Comparison of ENCODE assay signal across 9 cellular contexts in genomic region chr2:101736233-101736632, GRCh38. TPM values are rescaled to one million over a fixed set of nuclear protein-coding genes. Genes with fewer than 3 reads are reported as not detected.
DNase-seq lines count a peak whose midpoint lies in the region; ATAC-seq, FAIRE-seq and TF ChIP-seq lines count a peak whose summit lies in the region.
"Had no signal": no experiment of that assay in that cellular context is flagged by ENCODE, and none has a peak within 500 bp of the region (broad histone marks: within the 10 kb centered on the region; RNA-seq: fewer than 3 reads in every experiment).

No MANE protein-coding gene starts in this region.

- peak overlapping the region; percentile 4 to 33 (median 14) for H3K27ac Mint-ChIP-seq in nephron
- no peak overlapping the region for H3K27ac Mint-ChIP-seq in activated T-helper 2 cell treated with anti-CD3 and anti-CD28 coated beads, Interferon-gamma antibody, Interleukin-2, Interleukin-4, amounts not matched to agents 10 μg/mL and 5 μg/mL and 100 μg/mL, durations not matched to agents 14 hours and 24 hours and 36 hours

- H3K4me1 ChIP-seq in A549 (peaks cover 78% of the 10 kb centered on the region), gastroesophageal sphincter (peaks cover 12 to 79% (median 36%) of the 10 kb centered on the region in 3 donors)
- H3K4me1 ChIP-seq: prostate gland had no signal

- no peaks in the 10 kb centered on the region for H3K36me3 ChIP-seq in gastroesophageal sphincter
- H3K36me3 ChIP-seq: prostate gland had no signal

- CTCF ChIA-PET in A549 (lab: Yijun Ruan, JAX) (interaction anchor here (0.6 to 1.1 kb wide), 4 partner anchors 10 to 317 kb away, joined by 3 to 4 read pairs (median 3); no protein-coding TSS in a partner anchor), RWPE1 (lab: Yijun Ruan, JAX) (no interaction called here)

- H3K36me3 Mint-ChIP-seq in nephron (ENCODE audit: low read depth): no peaks in the 10 kb centered on the region
- no peaks in the 10 kb centered on the region for H3K36me3 Mint-ChIP-seq in activated T-helper 2 cell treated with anti-CD3 and anti-CD28 coated beads, Interferon-gamma antibody, Interleukin-2, Interleukin-4, amounts not matched to agents 10 μg/mL and 5 μg/mL and 100 μg/mL, durations not matched to agents 14 hours and 24 hours and 36 hours (ENCODE audit: low read depth)

- H3K4me3 ChIP-seq in A549: no peak overlapping the region; the same call in 2 of the 3 replicates
- no peak overlapping the region for H3K4me3 ChIP-seq in gastroesophageal sphincter
- H3K4me3 ChIP-seq: prostate gland had no signal

- H3K27ac ChIP-seq in A549 (peak overlapping the region; percentile 57 to 65; a peak in 4 of 6 replicates), RWPE1 (peak overlapping the region; percentile 82), gastroesophageal sphincter (peak overlapping the region; percentile 24 to 50 (median 38))
- H3K27ac ChIP-seq: prostate gland had no signal

- TF ChIP-seq EP300 in A549 (IDR thresholded peaks at IDR 0.05) (no peak), gastroesophageal sphincter (IDR thresholded peaks at IDR 0.05) (no peak)

- H3K9me3 Mint-ChIP-seq in nephron: no peaks in the 10 kb centered on the region
- no peaks in the 10 kb centered on the region for H3K9me3 Mint-ChIP-seq in activated T-helper 2 cell treated with anti-CD3 and anti-CD28 coated beads, Interferon-gamma antibody, Interleukin-2, Interleukin-4, amounts not matched to agents 10 μg/mL and 5 μg/mL and 100 μg/mL, durations not matched to agents 14 hours and 24 hours and 36 hours

- H3K9me3 ChIP-seq in A549 (no peaks in the 10 kb centered on the region), gastroesophageal sphincter (no peaks in the 10 kb centered on the region)
- H3K9me3 ChIP-seq: prostate gland had no signal

- 69% methylated on average over 3 of the region's 3 CpGs for WGBS in A549 (ENCODE audit: missing lambda C conversion rate)
- 61% methylated on average over 3 of the region's 3 CpGs for whole genome bisulfite sequencing in gastroesophageal sphincter (ENCODE audit: low coverage in 1 of 2), 2 donors

- TF ChIP-seq RAD21 in A549 (conservative IDR thresholded peaks at IDR 0.05 in 1 of 2, IDR thresholded peaks at IDR 0.05 in 1 of 2): no peak

- H3K4me3 Mint-ChIP-seq in nephron: no peak overlapping the region
- no peak overlapping the region for H3K4me3 Mint-ChIP-seq in activated T-helper 2 cell treated with anti-CD3 and anti-CD28 coated beads, Interferon-gamma antibody, Interleukin-2, Interleukin-4, amounts not matched to agents 10 μg/mL and 5 μg/mL and 100 μg/mL, durations not matched to agents 14 hours and 24 hours and 36 hours (ENCODE audit: low read depth)

- H3K4me1 Mint-ChIP-seq in nephron: peaks cover 67% of the 10 kb centered on the region
- H3K4me1 Mint-ChIP-seq in activated T-helper 2 cell treated with anti-CD3 and anti-CD28 coated beads, Interferon-gamma antibody, Interleukin-2, Interleukin-4, amounts not matched to agents 10 μg/mL and 5 μg/mL and 100 μg/mL, durations not matched to agents 14 hours and 24 hours and 36 hours (ENCODE audit: low read depth): peaks cover 55% of the 10 kb centered on the region

- no peak for DNase-seq in A549 (ENCODE audit: low read depth in 1 of 2, low spot score in 1 of 2)
- no peak for DNase-seq in RWPE1 (ENCODE audit: low spot score)
- DNase-seq in activated CD8-positive, alpha-beta memory T cell treated with anti-CD3 and anti-CD28 coated beads, Interleukin-2, amount 50 U/mL, for 48 hours: no peak
- no peak for DNase-seq in activated T-helper 2 cell treated with anti-CD3 and anti-CD28 coated beads, Interferon-gamma antibody, Interleukin-2, Interleukin-4, amounts not matched to agents 10 μg/mL and 5 μg/mL and 100 μg/mL, durations not matched to agents 14 hours and 24 hours and 36 hours (ENCODE audit: low spot score)

- no peak for FAIRE-seq in A549 (lab: Jason Lieb, UNC)

- peak overlapping the region; percentile 62 for H3K4me2 ChIP-seq in A549

- H3K27me3 ChIP-seq in gastroesophageal sphincter: no peaks in the 10 kb centered on the region

- TF ChIP-seq CTCF in A549 (IDR thresholded peaks at IDR 0.05) (no peak), RWPE1 (conservative IDR thresholded peaks at IDR 0.05; ENCODE audit: low read depth) (no peak), gastroesophageal sphincter (IDR thresholded peaks at IDR 0.05) (no peak), nephron (IDR thresholded peaks at IDR 0.05; ENCODE audit: unreplicated experiment in 3 of 3) (no peak)

- TF ChIP-seq POLR2A in A549 (IDR thresholded peaks at IDR 0.05; ENCODE audit: low read length) (no peak), gastroesophageal sphincter (IDR thresholded peaks at IDR 0.05) (no peak)

- ATAC-seq in A549 (peak; percentile 49 to 60; a peak in 4 of 6 replicates), gastroesophageal sphincter (peak; percentile 12), HG02973 (IDR thresholded peaks at IDR 0.05; ENCODE audit: unreplicated experiment) (no peak), HG02884 (IDR thresholded peaks at IDR 0.05; ENCODE audit: unreplicated experiment) (no peak)

- intact Hi-C loops in activated T-helper 2 cell treated with anti-CD3 and anti-CD28 coated beads, Interferon-gamma antibody, Interleukin-2, Interleukin-4, amounts not matched to agents 10 μg/mL and 5 μg/mL and 100 μg/mL, durations not matched to agents 14 hours and 24 hours and 36 hours (cut with micrococcal nuclease): loop anchor here (2.0 to 5.0 kb wide), 3 partner anchors 19 to 319 kb away; partner anchors contain the start of gene MAP4K4

- no peaks in the 10 kb centered on the region for H3K27me3 Mint-ChIP-seq in nephron (ENCODE audit: low read depth)
- no peaks in the 10 kb centered on the region for H3K27me3 Mint-ChIP-seq in activated T-helper 2 cell treated with anti-CD3 and anti-CD28 coated beads, Interferon-gamma antibody, Interleukin-2, Interleukin-4, amounts not matched to agents 10 μg/mL and 5 μg/mL and 100 μg/mL, durations not matched to agents 14 hours and 24 hours and 36 hours (ENCODE audit: low read depth)

- POLR2A ChIA-PET in A549 (lab: Yijun Ruan, JAX): no interaction called here
- POLR2A ChIA-PET in RWPE1 (lab: Yijun Ruan, JAX; ENCODE audit: low non-redundant PET): no interaction called here

TF ChIP-seq in A549, 52 proteins besides CTCF, POLR2A, EP300 and RAD21:
- no peak for TF ChIP-seq CHD4 (IDR thresholded peaks at IDR 0.05; ENCODE audit: borderline replicate concordance)

RNA-seq across cellular contexts. Expression of gene MAP4K4, which starts 38.7 kb away (rescaled TPM):
- 82.2 and 91.4 TPM in 2 replicates for polyA plus RNA-seq in A549 (2011; rRNA removed)
- polyA plus RNA-seq in A549 (2012; cell fraction: cytosol; rRNA removed): 34.1 and 37.0 TPM in 2 replicates
- polyA plus RNA-seq in A549 (2012; cell fraction: nucleus; rRNA removed): 34.7 and 47.6 TPM in 2 replicates
- 60.8 to 69.6 TPM (median 61.9 TPM) in 3 replicates for polyA plus RNA-seq in A549 (2017; fragmentation: RNase III; extraction: RNeasy Plus Mini Kit Qiagen cat#74134 plus additional on column Dnase treatment)
- polyA minus RNA-seq in A549 (2011; rRNA and poly(A)+ RNA removed): 122 and 124 TPM in 2 replicates
- 10 to 100 TPM; 35.8 to 59.5 (median 48.9) TPM for total RNA-seq in gastroesophageal sphincter
- 36.8 and 40.6 TPM in 2 replicates for total RNA-seq in activated T-helper 2 cell treated with anti-CD3 and anti-CD28 coated beads, Interferon-gamma antibody, Interleukin-2, Interleukin-4, amounts not matched to agents 10 μg/mL and 5 μg/mL and 100 μg/mL, durations not matched to agents 14 hours and 24 hours and 36 hours

Comparison
In these comparisons a context has a peak if more than half of its experiments do, and no peak if none do; other contexts are left out.
1. ATAC-seq: peak in A549 (2 of 2) and gastroesophageal sphincter (single experiment); none in HG02973 (single experiment) and HG02884 (single experiment).
2. Peak in every context shown above with its lines, with median percentiles within 50 percentile points of each other: H3K27ac ChIP-seq.